Comparison of ENCODE assay signal across 21 cellular contexts in the genomic region with DNA sequence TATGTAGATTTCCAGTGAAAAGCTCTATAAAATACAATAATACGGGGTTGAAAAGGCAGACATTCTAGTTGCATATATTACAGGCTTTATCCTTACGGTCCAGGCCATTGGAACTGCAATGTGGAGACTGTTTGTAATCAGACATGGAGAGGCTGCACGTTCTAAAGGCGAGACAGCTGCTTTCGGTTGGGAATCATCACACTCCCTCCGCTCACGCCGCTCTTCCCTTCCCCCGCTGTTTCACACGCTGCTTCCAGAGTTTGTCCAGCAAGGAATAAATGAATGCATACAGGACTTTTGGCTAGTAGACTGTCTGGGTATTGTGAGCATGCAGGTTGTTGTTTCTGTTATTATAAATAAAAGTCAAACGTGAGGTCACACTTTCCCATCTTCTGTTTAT. TPM values are rescaled to one million over a fixed set of nuclear protein-coding genes. Genes with fewer than 3 reads are reported as not detected.
"Had no signal": no experiment of that assay in that cellular context is flagged by ENCODE, and none has a peak within 500 bp of the region (broad histone marks: within the 10 kb centered on the region; RNA-seq: fewer than 3 reads in every experiment).

No MANE protein-coding gene starts in this region.

- H3K4me1 ChIP-seq: breast epithelium had no signal

- H3K4me3 ChIP-seq: breast epithelium, gastrocnemius medialis, left lung, thyroid gland had no signal

- H3K9me3 Mint-ChIP-seq: activated CD4-positive, alpha-beta T cell treated with anti-CD3 and anti-CD28 coated beads, Interleukin-2, amount 10 ng/mL, durations not matched to agents 24 days and 14 days; activated CD8-positive, alpha-beta T cell treated with anti-CD3 and anti-CD28 coated beads for 36 hours; activated naive CD4-positive, alpha-beta T cell treated with anti-CD3 and anti-CD28 coated beads for 36 hours; activated T-cell treated with anti-CD3 and anti-CD28 coated beads, Interleukin-2, amount 50 U/mL, for 24 hours; activated T-helper 2 cell treated with anti-CD3 and anti-CD28 coated beads, Interferon-gamma antibody, Interleukin-2, Interleukin-4, amounts not matched to agents 10 μg/mL and 5 μg/mL and 100 μg/mL, durations not matched to agents 14 hours and 24 hours and 36 hours; naive thymus-derived CD4-positive, alpha-beta T cell; T-helper 2 cell treated with Interferon-gamma antibody and Interleukin-4, amounts not matched to agents 5 μg/mL and 100 μg/mL, for 36 hours had no signal

- H3K4me1 Mint-ChIP-seq: activated CD4-positive, alpha-beta T cell treated with anti-CD3 and anti-CD28 coated beads, Interleukin-2, amount 10 ng/mL, durations not matched to agents 24 days and 14 days; naive thymus-derived CD4-positive, alpha-beta T cell had no signal

- H3K36me3 ChIP-seq: breast epithelium, gastrocnemius medialis, left lung, neutrophil, thyroid gland had no signal

- H3K27me3 ChIP-seq: thyroid gland had no signal

- DNase-seq: activated CD4-positive, alpha-beta T cell treated with anti-CD3 and anti-CD28 coated beads, Interleukin-2, amount 10 ng/mL, durations not matched to agents 24 days and 14 days; activated CD4-positive, CD25-positive, alpha-beta regulatory T cell; activated CD8-positive, alpha-beta T cell treated with anti-CD3 and anti-CD28 coated beads for 36 hours; activated naive CD4-positive, alpha-beta T cell treated with anti-CD3 and anti-CD28 coated beads for 36 hours; activated T-cell treated with anti-CD3 and anti-CD28 coated beads, Interleukin-2, amount 50 U/mL, for 24 hours; gastrocnemius medialis; mammary epithelial cell; naive thymus-derived CD4-positive, alpha-beta T cell; SK-N-SH; stimulated activated CD4-positive, alpha-beta T cell treated with anti-CD3 and anti-CD28 coated beads, Interleukin-12 subunit alpha, Interleukin-12 subunit beta, amount 100 ng/mL, for 4 hours; stimulated activated CD4-positive, alpha-beta T cell treated with anti-CD3 and anti-CD28 coated beads, Interleukin-1b, Interleukin-23, amount 100 ng/mL, for 48 hours; stimulated activated CD8-positive, alpha-beta memory T cell treated with anti-CD3 and anti-CD28 coated beads, Interleukin-4, amount 100 ng/mL, for 48 hours; stimulated activated naive CD4-positive, alpha-beta T cell; thyroid gland had no signal

- H3K27ac ChIP-seq: breast epithelium, gastrocnemius medialis, left lung, neutrophil, thyroid gland had no signal

- H3K27ac Mint-ChIP-seq: activated CD4-positive, alpha-beta T cell treated with anti-CD3 and anti-CD28 coated beads, Interleukin-2, amount 10 ng/mL, durations not matched to agents 24 days and 14 days; activated CD8-positive, alpha-beta T cell treated with anti-CD3 and anti-CD28 coated beads for 36 hours; activated naive CD4-positive, alpha-beta T cell treated with anti-CD3 and anti-CD28 coated beads for 36 hours; activated T-cell treated with anti-CD3 and anti-CD28 coated beads, Interleukin-2, amount 50 U/mL, for 24 hours; activated T-helper 2 cell treated with anti-CD3 and anti-CD28 coated beads, Interferon-gamma antibody, Interleukin-2, Interleukin-4, amounts not matched to agents 10 μg/mL and 5 μg/mL and 100 μg/mL, durations not matched to agents 14 hours and 24 hours and 36 hours; naive thymus-derived CD4-positive, alpha-beta T cell; T-helper 2 cell treated with Interferon-gamma antibody and Interleukin-4, amounts not matched to agents 5 μg/mL and 100 μg/mL, for 36 hours had no signal

- H3K9me3 ChIP-seq: breast epithelium, gastrocnemius medialis, left lung, neutrophil, SK-N-SH, thyroid gland had no signal

- H3K27me3 Mint-ChIP-seq: activated CD4-positive, alpha-beta T cell treated with anti-CD3 and anti-CD28 coated beads, Interleukin-2, amount 10 ng/mL, durations not matched to agents 24 days and 14 days had no signal

- H3K36me3 Mint-ChIP-seq: naive thymus-derived CD4-positive, alpha-beta T cell had no signal

- H3K9ac ChIP-seq: SK-N-SH had no signal

- ATAC-seq: activated CD8-positive, alpha-beta T cell treated with anti-CD3 and anti-CD28 coated beads for 36 hours; gastrocnemius medialis; naive thymus-derived CD4-positive, alpha-beta T cell had no signal

- H3K4me3 Mint-ChIP-seq: activated CD4-positive, alpha-beta T cell treated with anti-CD3 and anti-CD28 coated beads, Interleukin-2, amount 10 ng/mL, durations not matched to agents 24 days and 14 days; activated CD8-positive, alpha-beta T cell treated with anti-CD3 and anti-CD28 coated beads for 36 hours; activated naive CD4-positive, alpha-beta T cell treated with anti-CD3 and anti-CD28 coated beads for 36 hours; activated T-cell treated with anti-CD3 and anti-CD28 coated beads, Interleukin-2, amount 50 U/mL, for 24 hours; naive thymus-derived CD4-positive, alpha-beta T cell; T-helper 2 cell treated with Interferon-gamma antibody and Interleukin-4, amounts not matched to agents 5 μg/mL and 100 μg/mL, for 36 hours had no signal

RNA-seq across cellular contexts. Expression of a gene that starts 36.7 kb away (rescaled TPM):
- total RNA-seq: activated CD4-positive, alpha-beta T cell treated with anti-CD3 and anti-CD28 coated beads, Interleukin-2, amount 10 ng/mL, durations not matched to agents 24 days and 14 days; activated CD8-positive, alpha-beta T cell treated with anti-CD3 and anti-CD28 coated beads for 36 hours; activated naive CD4-positive, alpha-beta T cell treated with anti-CD3 and anti-CD28 coated beads for 36 hours; activated T-helper 2 cell treated with anti-CD3 and anti-CD28 coated beads, Interferon-gamma antibody, Interleukin-2, Interleukin-4, amounts not matched to agents 10 μg/mL and 5 μg/mL and 100 μg/mL, durations not matched to agents 14 hours and 24 hours and 36 hours; dermis microvascular lymphatic vessel endothelial cell; gastrocnemius medialis; left lung; mononuclear cell; naive thymus-derived CD4-positive, alpha-beta T cell; thyroid gland had no signal
- polyA plus RNA-seq: naive thymus-derived CD4-positive, alpha-beta T cell had no signal
